Comparison of ENCODE assay signal across 8 cellular contexts in the genomic region with DNA sequence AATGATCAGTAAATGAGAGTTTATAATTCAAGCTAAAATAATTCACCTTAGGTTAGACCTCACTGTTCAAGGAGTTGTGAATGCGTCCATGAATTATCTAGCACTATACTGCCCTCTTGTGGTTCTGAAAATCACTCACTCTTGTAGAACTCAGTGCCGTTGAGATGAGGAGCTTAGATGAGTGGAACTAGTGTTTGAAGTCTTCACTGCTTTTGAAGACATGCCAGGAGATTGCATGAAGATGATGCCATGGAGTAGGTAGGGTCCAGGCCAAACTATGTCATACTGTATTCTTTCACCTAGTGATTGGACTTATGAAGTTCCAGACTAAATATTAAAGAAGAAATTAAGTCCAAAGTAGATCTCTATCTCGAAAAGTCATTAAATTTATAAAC. TPM values are rescaled to one million over a fixed set of nuclear protein-coding genes. Genes with fewer than 3 reads are reported as not detected.
DNase-seq lines count a peak whose midpoint lies in the region; ATAC-seq and FAIRE-seq lines count a peak whose summit lies in the region.

No MANE protein-coding gene starts in this region.

- peak overlapping the region in 7 of 11 experiments; percentile 18 to 81 (median 63); a peak in 9 of 22 replicates for H3K27ac ChIP-seq in BLaER1 treated with 17β-estradiol and CSF1 and Interleukin-3, amounts not matched to agents 10 nM and 100 nM

- peaks cover 62 to 86% (median 74%) of the 10 kb centered on the region in 10 experiments for H3K4me1 ChIP-seq in BLaER1 treated with 17β-estradiol and CSF1 and Interleukin-3, amounts not matched to agents 10 nM and 100 nM

- no peaks in the 10 kb centered on the region for H3K9me3 Mint-ChIP-seq in naive B cell

- H3K9me3 ChIP-seq in BLaER1 treated with 17β-estradiol and CSF1 and Interleukin-3, amounts not matched to agents 10 nM and 100 nM (replicated peaks in 1 of 11): no peaks in the 10 kb centered on the region

- H3K4me3 ChIP-seq in BLaER1 treated with 17β-estradiol and CSF1 and Interleukin-3, amounts not matched to agents 10 nM and 100 nM: no peak overlapping the region

- no peaks in the 10 kb centered on the region for H3K27me3 Mint-ChIP-seq in naive B cell

- peaks cover 0 to 40% (median 17%) of the 10 kb centered on the region in 11 experiments; a peak in 17 of 22 replicates for H4K20me1 ChIP-seq in BLaER1 treated with 17β-estradiol and CSF1 and Interleukin-3, amounts not matched to agents 10 nM and 100 nM

- ATAC-seq in HG02943 (IDR thresholded peaks at IDR 0.05; ENCODE audit: low read depth, unreplicated experiment) (peak; percentile 66), esophagus mucosa (peak; percentile 78), naive B cell (ENCODE audit: low read depth in 2 of 2) (peak; percentile 82 to 83)

- peaks cover 13 to 46% (median 36%) of the 10 kb centered on the region in 11 experiments; a peak in 20 of 22 replicates for H3K36me3 ChIP-seq in BLaER1 treated with 17β-estradiol and CSF1 and Interleukin-3, amounts not matched to agents 10 nM and 100 nM

- DNase-seq in GM18507 (ENCODE audit: extremely low spot score, insufficient read length, low read depth): no peak
- peak; percentile 69 for DNase-seq in NCI-H146 (lab: John Stamatoyannopoulos, UW)
- peak; percentile 38 to 87 for DNase-seq in SW 1271 (lab: John Stamatoyannopoulos, UW)
- peak; percentile 63 for DNase-seq in naive B cell
- no peak for DNase-seq in activated CD4-positive, CD25-positive, alpha-beta regulatory T cell treated with anti-CD3 and anti-CD28 coated beads, Interleukin-2, amount 50 U/mL, for 72 hours

- H3K36me3 Mint-ChIP-seq in naive B cell: peaks cover 2 to 17% of the 10 kb centered on the region in 2 donors

- H3K4me2 ChIP-seq in BLaER1 treated with 17β-estradiol and CSF1 and Interleukin-3, amounts not matched to agents 10 nM and 100 nM: peak overlapping the region in 6 of 11 experiments; percentile 60 to 80 (median 62); a peak in 12 of 22 replicates

- FAIRE-seq in GM18507 (lab: Jason Lieb, UNC): peak; percentile 91

- no peaks in the 10 kb centered on the region for H3K27me3 ChIP-seq in BLaER1 treated with 17β-estradiol and CSF1 and Interleukin-3, amounts not matched to agents 10 nM and 100 nM

- peak overlapping the region in 5 of 11 experiments; percentile 36 to 69 (median 67); a peak in 8 of 22 replicates for H3K9ac ChIP-seq in BLaER1 treated with 17β-estradiol and CSF1 and Interleukin-3, amounts not matched to agents 10 nM and 100 nM

- peak overlapping the region in 2 of 6 donors; percentile 31 to 85 for H3K27ac Mint-ChIP-seq in naive B cell

- H3K4me1 Mint-ChIP-seq in naive B cell: peaks cover 12 to 34% (median 30%) of the 10 kb centered on the region in 3 donors

- no peak overlapping the region for H3K4me3 Mint-ChIP-seq in naive B cell

RNA-seq across cellular contexts. Expression of a gene that starts 28.8 kb away (rescaled TPM):
- total RNA-seq in esophagus mucosa: 9.4 TPM
- 1 to 10 TPM; 2.0 to 3.9 (median 2.9) TPM for polyA plus RNA-seq in naive B cell (ENCODE audit: low read depth in 6 of 6)

Comparison
In these comparisons a context has a peak if more than half of its experiments do, and no peak if none do; other contexts are left out.
1. DNase-seq: peak in NCI-H146 (single experiment), SW 1271 (2 of 2) and naive B cell (single experiment); none in GM18507 (single experiment) and activated CD4-positive, CD25-positive, alpha-beta regulatory T cell treated with anti-CD3 and anti-CD28 coated beads, Interleukin-2, amount 50 U/mL, for 72 hours (single experiment).
2. Peak in every context shown above with its lines, with median percentiles within 50 percentile points of each other: ATAC-seq.